In genomic region chr6:118558811-118559217, GRCh38 we compare ENCODE assay signal across 9 cellular contexts. TPM values are rescaled to one million over a fixed set of nuclear protein-coding genes. Genes with fewer than 3 reads are reported as not detected.
DNase-seq lines count a peak whose midpoint lies in the region; ATAC-seq, FAIRE-seq and TF ChIP-seq lines count a peak whose summit lies in the region.
"Had no signal": no experiment of that assay in that cellular context is flagged by ENCODE, and none has a peak within 500 bp of the region (broad histone marks: within the 10 kb centered on the region; RNA-seq: fewer than 3 reads in every experiment).

No MANE protein-coding gene starts in this region.

- 48% methylated on average over 4 of the region's 4 CpGs for WGBS in K562 (ENCODE audit: insufficient coverage, low coverage, missing lambda C conversion rate)

- no peak overlapping the region for H3K4me2 ChIP-seq in K562 (ENCODE audit: insufficient read depth, low read length)
- no peak overlapping the region for H3K4me2 ChIP-seq in PC-9

- H3K4me1 ChIP-seq in K562 (replicated peaks in 1 of 2; ENCODE audit: control insufficient read depth in 2 of 2, insufficient read depth in 2 of 2, low read length in 2 of 2): no peaks in the 10 kb centered on the region
- no peaks in the 10 kb centered on the region for H3K4me1 ChIP-seq in PC-9 (replicated peaks; ENCODE audit: insufficient read depth)

- H4K20me1 ChIP-seq in K562 (replicated peaks; ENCODE audit: control insufficient read depth, insufficient read depth, low read length) (no peaks in the 10 kb centered on the region), PC-9 (ENCODE audit: insufficient read depth) (no peaks in the 10 kb centered on the region)

- TF ChIP-seq POLR2A in K562 (conservative IDR thresholded peaks at IDR 0.05): no peak

- H3K27me3 ChIP-seq in K562 (ENCODE audit: control insufficient read depth in 2 of 2, insufficient read depth in 2 of 2, low read length in 2 of 2) (no peaks in the 10 kb centered on the region), PC-9 (ENCODE audit: insufficient read depth, low read depth) (no peaks in the 10 kb centered on the region)

- H3K4me3 ChIP-seq in K562 (no peak overlapping the region), PC-9 (no peak overlapping the region)

- no peaks in the 10 kb centered on the region for H3K36me3 ChIP-seq in K562 (ENCODE audit: control insufficient read depth, insufficient read depth, low read length)
- H3K36me3 ChIP-seq in PC-9 (ENCODE audit: low read depth): no peaks in the 10 kb centered on the region

- H3K9ac ChIP-seq in K562 (ENCODE audit: insufficient read depth in 1 of 2, low read depth in 2 of 2, low read length in 2 of 2): no peak overlapping the region

- H3K27ac ChIP-seq in K562 (ENCODE audit: extremely low read depth, low read depth, low read length) (no peak overlapping the region), PC-9 (no peak overlapping the region)

- DNase-seq in stimulated activated naive CD4-positive, alpha-beta T cell (lab: John Stamatoyannopoulos, UW): peak in 5 of 6 experiments; percentile 8 to 70 (median 68)
- no peak for DNase-seq in stimulated activated naive CD4-positive, alpha-beta T cell treated with Interleukin-2 at 50 U/mL for 16 hours (lab: John Stamatoyannopoulos, UW)
- DNase-seq in K562 (ENCODE audit: extremely low read depth in 1 of 4, low spot score in 3 of 4) (no peak), NCI-H748 (lab: John Stamatoyannopoulos, UW; ENCODE audit: unreplicated experiment) (no peak), PC-9 (no peak), left lobe of liver (ENCODE audit: low spot score) (no peak)
- no peak for DNase-seq in stimulated activated CD4-positive, alpha-beta T cell treated with anti-CD3 and anti-CD28 coated beads, Interleukin-1b, Interleukin-23, amount 100 ng/mL, for 48 hours
- DNase-seq: Calu3 had no signal

- TF ChIP-seq CTCF in K562 (IDR thresholded peaks at IDR 0.05 in 2 of 3, conservative IDR thresholded peaks at IDR 0.05 in 1 of 3; ENCODE audit: insufficient read depth in 2 of 3, low read depth in 1 of 3, low read length in 3 of 3): no peak
- TF ChIP-seq CTCF in PC-9 (conservative IDR thresholded peaks at IDR 0.05): no peak

- ATAC-seq in HG03442 (IDR thresholded peaks at IDR 0.05; ENCODE audit: unreplicated experiment) (peak; percentile 52), K562 (no peak), left lobe of liver (no peak)

- H3K9me3 ChIP-seq in K562 (replicated peaks; ENCODE audit: control insufficient read depth, insufficient read depth, low read depth, low read length) (no peaks in the 10 kb centered on the region), PC-9 (ENCODE audit: insufficient read depth, low read depth) (no peaks in the 10 kb centered on the region)

- H3K9me1 ChIP-seq in K562 (ENCODE audit: control insufficient read depth, insufficient read depth, low read length): no peaks in the 10 kb centered on the region

- no peak for TF ChIP-seq RAD21 in K562 (CRISPR knock-in tag; conservative IDR thresholded peaks at IDR 0.05 in 1 of 2, IDR thresholded peaks at IDR 0.05 in 1 of 2)

- H3K9me2 ChIP-seq in PC-9 (ENCODE audit: insufficient read depth): no peaks in the 10 kb centered on the region

- no peaks in the 10 kb centered on the region for H3F3A ChIP-seq in PC-9 (ENCODE audit: insufficient read depth, low read depth)

- FAIRE-seq in K562 (lab: Jason Lieb, UNC): peak; percentile 6

- intact Hi-C loops in K562 (cut with micrococcal nuclease): no loop called here
- intact Hi-C loops in PC-9 (cut with micrococcal nuclease; ENCODE audit: unreplicated experiment): loop anchor here (10.0 kb wide), 2 partner anchors 714 to 1214 kb away; no protein-coding TSS in a partner anchor

- no peak for TF ChIP-seq EP300 in K562 (IDR thresholded peaks at IDR 0.05; ENCODE audit: low read length)

- BruUV-seq in K562 (replicated peaks; lab: Mats Ljungman, UMichigan) (no TSS peak), PC-9 (replicated peaks; lab: Mats Ljungman, UMichigan) (no TSS peak)

- CTCF ChIA-PET in K562 (lab: Yijun Ruan, JAX; ENCODE audit: low intra/inter-chr PET ratio): no interaction called here
- CTCF ChIA-PET in PC-9 (lab: Charles Lee): no interaction called here

- H3K79me2 ChIP-seq in K562 (ENCODE audit: control insufficient read depth, insufficient read depth, low read length): no peaks in the 10 kb centered on the region
- no peaks in the 10 kb centered on the region for H3K79me2 ChIP-seq in PC-9 (ENCODE audit: low read depth)

- H2AFZ ChIP-seq in K562 (ENCODE audit: low read depth, low read length): no peak overlapping the region
- no peak overlapping the region for H2AFZ ChIP-seq in PC-9

- POLR2A ChIA-PET in K562 (lab: Yijun Ruan, JAX): no interaction called here
- POLR2A ChIA-PET in PC-9 (lab: Charles Lee; ENCODE audit: unreplicated experiment): no interaction called here

- in situ Hi-C loops in K562 (cut with MboI): loop anchor here (10.0 kb wide), 1 partner anchor 274 kb away; no protein-coding TSS in a partner anchor

TF ChIP-seq in K562, 482 proteins besides CTCF, POLR2A, EP300 and RAD21:
- TF ChIP-seq GATA2 (CRISPR knock-in tag; IDR thresholded peaks at IDR 0.05) (no peak), POU5F1 (IDR thresholded peaks at IDR 0.05; ENCODE audit: borderline replicate concordance, low read depth, low read length, partially characterized antibody) (no peak), HBP1 (CRISPR knock-in tag; IDR thresholded peaks at IDR 0.05) (no peak), PTBP1 (IDR thresholded peaks at IDR 0.05; ENCODE audit: low read depth, low read length) (no peak), SMAD4 (CRISPR knock-in tag; conservative IDR thresholded peaks at IDR 0.05) (no peak), PHTF2 (CRISPR knock-in tag; IDR thresholded peaks at IDR 0.05) (no peak), YBX1 (IDR thresholded peaks at IDR 0.05) (no peak), MED1 (CRISPR knock-in tag; IDR thresholded peaks at IDR 0.05; ENCODE audit: borderline replicate concordance) (no peak), ZNF586 (CRISPR knock-in tag; conservative IDR thresholded peaks at IDR 0.05) (no peak), TCF7 (IDR thresholded peaks at IDR 0.05; ENCODE audit: borderline replicate concordance) (no peak)

RNA-seq across cellular contexts. Expression of gene PLN, which starts 10.7 kb away (rescaled TPM):
- not detected in 2 replicates for total RNA-seq in K562 (2011; cell fraction: chromatin; rRNA removed; ENCODE audit: low replicate concordance)
- total RNA-seq in K562 (2011; cell fraction: nucleolus; rRNA removed): not detected in 2 replicates
- total RNA-seq in K562 (2011; cell fraction: nucleoplasm; rRNA removed): 0.31 TPM in 1 of 2 replicates, not detected in the other
- not detected in 2 replicates for total RNA-seq in K562 (2014; rRNA removed)
- not detected in 2 replicates for total RNA-seq in K562 (2014; rRNA removed; fragmentation: Illumina TruSeq; extraction: Trizol)
- not detected in 2 replicates for total RNA-seq in K562 (2015; rRNA removed; fragmentation: Illumina TruSeq; extraction: Trizol)
- 0.09 TPM in 1 of 2 replicates, not detected in the other for total RNA-seq in K562 (2021)
- polyA plus RNA-seq in K562 (2011; rRNA removed): 0.03 and 0.05 TPM in 2 replicates
- not detected in 2 replicates for polyA plus RNA-seq in K562 (2011; cell fraction: cytosol; rRNA removed)
- not detected in 2 replicates for polyA plus RNA-seq in K562 (2011; cell fraction: nucleus; rRNA removed)
- 0.08 TPM in 1 of 2 replicates, not detected in the other for polyA plus RNA-seq in K562 (2012)
- not detected in 2 replicates for polyA plus RNA-seq in K562 (2014; fragmentation: Illumina TruSeq; extraction: Trizol)
- under 1 TPM; 0.03 to 0.30 TPM for polyA plus RNA-seq in K562 (2014; fragmentation: Nextera tagmentation; extraction: Ambion mirVana)
- not detected in 2 replicates for polyA plus RNA-seq in K562 (2014; rRNA removed)
- polyA minus RNA-seq in K562 (2011; rRNA and poly(A)+ RNA removed): 0.15 TPM in 1 of 2 replicates, not detected in the other
- polyA minus RNA-seq in K562 (2011; cell fraction: cytosol; rRNA and poly(A)+ RNA removed): not detected in 2 replicates
- 0.33 TPM in 1 of 2 replicates, not detected in the other for polyA minus RNA-seq in K562 (2011; cell fraction: nucleus; rRNA and poly(A)+ RNA removed)
- total RNA-seq in PC-9 (2021): not detected in 2 replicates
- 0.18 TPM for total RNA-seq in left lobe of liver
- total RNA-seq: Calu3 had no signal

Comparison
In these comparisons a context has a peak if more than half of its experiments do, and no peak if none do; other contexts are left out.
1. DNase-seq: peak in stimulated activated naive CD4-positive, alpha-beta T cell (5 of 6); none in stimulated activated naive CD4-positive, alpha-beta T cell treated with Interleukin-2 at 50 U/mL for 16 hours (single experiment), K562 (0 of 4), stimulated activated CD4-positive, alpha-beta T cell treated with anti-CD3 and anti-CD28 coated beads, Interleukin-1b, Interleukin-23, amount 100 ng/mL, for 48 hours (single experiment), NCI-H748 (single experiment), PC-9 (0 of 2) and left lobe of liver (single experiment).